ENCODE assay signal across 11 cellular contexts in the genomic region with DNA sequence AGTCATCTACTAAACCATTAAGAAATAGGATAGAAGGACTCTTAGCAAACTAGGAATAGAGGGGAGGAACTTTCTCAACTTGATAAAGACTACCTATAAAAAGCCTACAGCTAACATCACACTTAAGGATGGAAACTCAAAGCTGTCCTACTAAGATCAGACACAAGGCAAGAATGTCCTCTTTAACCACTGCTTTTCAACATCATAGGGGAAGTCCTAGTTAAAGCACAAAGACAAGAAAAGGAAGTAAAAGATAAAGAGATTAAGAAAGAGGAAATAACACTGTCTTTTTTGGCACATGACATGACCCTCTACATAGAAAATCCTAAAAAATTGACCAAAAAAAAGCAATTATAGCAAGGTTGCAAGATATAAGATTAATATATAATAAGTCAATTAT.
DNase-seq lines count a peak whose midpoint lies in the region; ATAC-seq and TF ChIP-seq lines count a peak whose summit lies in the region.
"Had no signal": no experiment of that assay in that cellular context is flagged by ENCODE, and none has a peak within 500 bp of the region (broad histone marks: within the 10 kb centered on the region; RNA-seq: fewer than 3 reads in every experiment).

No MANE protein-coding gene starts in this region.

- peaks cover 0 to 8% (median 0%) of the 10 kb centered on the region in 4 donors for H3K4me1 ChIP-seq in stomach
- peaks cover 0 to 27% (median 0%) of the 10 kb centered on the region in 9 donors for H3K4me1 ChIP-seq in heart right ventricle

- H3K9me3 ChIP-seq in SU-DHL-6 (ENCODE audit: insufficient read depth, low read length) (no peaks in the 10 kb centered on the region), stomach (no peaks in the 10 kb centered on the region), heart right ventricle (no peaks in the 10 kb centered on the region)

- H3K4me3 Mint-ChIP-seq in stimulated activated memory B cell treated with anti-CD40 and anti-IgM and Interleukin-4, amounts not matched to agents 10 μg/mL and 1 μg/mL and 100 μg/mL, for 72 hours: no peak overlapping the region

- H3K4me2 ChIP-seq in SU-DHL-6 (ENCODE audit: low read depth, low read length, poor library complexity, severe bottlenecking): peak overlapping the region; percentile 22

- TF ChIP-seq POLR2A in stomach (IDR thresholded peaks at IDR 0.05): no peak

- H4K20me1 ChIP-seq in SU-DHL-6 (ENCODE audit: low read depth, low read length): peaks cover 9% of the 10 kb centered on the region; the same call in 1 of the 2 replicates

- H3K9me3 Mint-ChIP-seq in stimulated activated memory B cell treated with anti-CD40 and anti-IgM and Interleukin-4, amounts not matched to agents 10 μg/mL and 1 μg/mL and 100 μg/mL, for 72 hours: no peaks in the 10 kb centered on the region

- no peak overlapping the region for H3K9ac ChIP-seq in SU-DHL-6 (ENCODE audit: low read length)

- H3K27me3 Mint-ChIP-seq in stimulated activated memory B cell treated with anti-CD40 and anti-IgM and Interleukin-4, amounts not matched to agents 10 μg/mL and 1 μg/mL and 100 μg/mL, for 72 hours: no peaks in the 10 kb centered on the region

- H3K36me3 Mint-ChIP-seq in stimulated activated memory B cell treated with anti-CD40 and anti-IgM and Interleukin-4, amounts not matched to agents 10 μg/mL and 1 μg/mL and 100 μg/mL, for 72 hours: peaks cover 53% of the 10 kb centered on the region

- peak overlapping the region; percentile 41 for H3K27ac ChIP-seq in SU-DHL-6 (ENCODE audit: low read depth, low read length)
- no peak overlapping the region for H3K27ac ChIP-seq in stomach
- H3K27ac ChIP-seq in heart right ventricle: no peak overlapping the region
- H3K27ac ChIP-seq: WERI-Rb-1 had no signal

- peaks cover 8% of the 10 kb centered on the region; the same call in 1 of the 2 replicates for H3F3A ChIP-seq in SU-DHL-6 (ENCODE audit: insufficient read depth)

- DNase-seq in NCI-H446 treated with DMSO at 0.1 percent for 48 hours (lab: John Stamatoyannopoulos, UW): no peak
- no peak for DNase-seq in stomach
- no peak for DNase-seq in heart right ventricle
- DNase-seq: activated gamma-delta T cell treated with Interleukin-2 at 50 U/mL for 16 hours, IMR-90, NCI-H82, WERI-Rb-1 had no signal

- H3K27me3 ChIP-seq in SU-DHL-6 (ENCODE audit: low read length) (no peaks in the 10 kb centered on the region), stomach (no peaks in the 10 kb centered on the region), heart right ventricle (no peaks in the 10 kb centered on the region)

- no peak overlapping the region for H2AFZ ChIP-seq in SU-DHL-6 (ENCODE audit: low read depth, low read length, severe bottlenecking)

- TF ChIP-seq CTCF in SU-DHL-6 (IDR thresholded peaks at IDR 0.05; ENCODE audit: insufficient read depth, low read length, poor library complexity, severe bottlenecking): no peak
- TF ChIP-seq CTCF in stomach (IDR thresholded peaks at IDR 0.05): no peak
- TF ChIP-seq CTCF in heart right ventricle (IDR thresholded peaks at IDR 0.05): no peak

- H3K4me1 Mint-ChIP-seq in stimulated activated memory B cell treated with anti-CD40 and anti-IgM and Interleukin-4, amounts not matched to agents 10 μg/mL and 1 μg/mL and 100 μg/mL, for 72 hours: peaks cover 55% of the 10 kb centered on the region

- H3K9me2 ChIP-seq in SU-DHL-6 (replicated peaks; ENCODE audit: insufficient read depth, low read length): no peaks in the 10 kb centered on the region

- H3K4me3 ChIP-seq in SU-DHL-6 (ENCODE audit: insufficient read depth, low read length, poor library complexity, severe bottlenecking) (no peak overlapping the region), stomach (no peak overlapping the region), heart right ventricle (no peak overlapping the region)

- peak; percentile 50 for ATAC-seq in GM18870 (IDR thresholded peaks at IDR 0.05; ENCODE audit: unreplicated experiment)
- peak; percentile 66 for ATAC-seq in HG03378 (IDR thresholded peaks at IDR 0.05; ENCODE audit: unreplicated experiment)
- ATAC-seq in stimulated activated memory B cell treated with anti-CD40 and anti-IgM and Interleukin-4, amounts not matched to agents 10 μg/mL and 1 μg/mL and 100 μg/mL, for 72 hours: peak; percentile 78
- ATAC-seq in heart right ventricle: no peak

- peaks cover 24% of the 10 kb centered on the region; the same call in 1 of the 2 replicates for H3K79me2 ChIP-seq in SU-DHL-6 (ENCODE audit: insufficient read depth, low read length)

- H3K36me3 ChIP-seq in SU-DHL-6 (ENCODE audit: low read length): no peaks in the 10 kb centered on the region
- no peaks in the 10 kb centered on the region for H3K36me3 ChIP-seq in stomach
- H3K36me3 ChIP-seq in heart right ventricle: no peaks in the 10 kb centered on the region
- H3K36me3 ChIP-seq: WERI-Rb-1 had no signal

- TF ChIP-seq EP300 in stomach (IDR thresholded peaks at IDR 0.05): no peak

- intact Hi-C loops in stomach (cut with DNase I; ENCODE audit: low total_unique reads): no loop called here
- intact Hi-C loops in heart right ventricle (cut with DNase I): no loop called here

- H3K27ac Mint-ChIP-seq in stimulated activated memory B cell treated with anti-CD40 and anti-IgM and Interleukin-4, amounts not matched to agents 10 μg/mL and 1 μg/mL and 100 μg/mL, for 72 hours: no peak overlapping the region

Comparison
In these comparisons a context has a peak if more than half of its experiments do, and no peak if none do; other contexts are left out.
1. ATAC-seq: peak in GM18870 (single experiment), HG03378 (single experiment) and stimulated activated memory B cell treated with anti-CD40 and anti-IgM and Interleukin-4, amounts not matched to agents 10 μg/mL and 1 μg/mL and 100 μg/mL, for 72 hours (single experiment); none in heart right ventricle (0 of 8).